25 cellular contexts compared by ENCODE assay signal in genomic region chr17:3777366-3777765, GRCh38. TPM values are rescaled to one million over a fixed set of nuclear protein-coding genes. Genes with fewer than 3 reads are reported as not detected.
DNase-seq lines count a peak whose midpoint lies in the region; ATAC-seq and TF ChIP-seq lines count a peak whose summit lies in the region.
"Had no signal": no experiment of that assay in that cellular context is flagged by ENCODE, and none has a peak within 500 bp of the region (broad histone marks: within the 10 kb centered on the region; RNA-seq: fewer than 3 reads in every experiment).

No MANE protein-coding gene starts in this region.

- no peak for ATAC-seq in GM23338
- ATAC-seq in stimulated activated effector memory CD8-positive, alpha-beta T cell treated with anti-CD3 and anti-CD28 coated beads, Interleukin-12 subunit alpha, Interleukin-12 subunit beta, amount 100 ng/mL, for 72 hours, result no peak
- ATAC-seq in GM21619 (IDR thresholded peaks at IDR 0.05; ENCODE audit: unreplicated experiment), result no peak
- ATAC-seq: A549, GM12878 had no signal

- H3K4me3 ChIP-seq in GM23338 (no peak overlapping the region), osteoblast (ENCODE audit: insufficient read depth, low read length) (no peak overlapping the region)
- H3K4me3 ChIP-seq: A549; BLaER1 treated with 17β-estradiol and CSF1 and Interleukin-3, amounts not matched to agents 10 nM and 100 nM; GM12878; GM23248; HAP-1 had no signal

- H3K36me3 ChIP-seq in GM23338 (ENCODE audit: insufficient read depth) (no peaks in the 10 kb centered on the region), KOPT-K1 (ENCODE audit: insufficient read depth, low read length) (peaks cover 5% of the 10 kb centered on the region; the same call in 1 of the 2 replicates), osteoblast (ENCODE audit: insufficient read depth, low read length) (no peaks in the 10 kb centered on the region)
- H3K36me3 ChIP-seq: BE2C; BLaER1 treated with 17β-estradiol and CSF1 and Interleukin-3, amounts not matched to agents 10 nM and 100 nM; HAP-1 had no signal

- H3K9me3 ChIP-seq in KOPT-K1 (ENCODE audit: insufficient read depth, low read length, poor library complexity, severe bottlenecking) (no peaks in the 10 kb centered on the region), osteoblast (ENCODE audit: low read depth, low read length) (no peaks in the 10 kb centered on the region)
- H3K9me3 ChIP-seq: A549; BE2C; BLaER1 treated with 17β-estradiol and CSF1 and Interleukin-3, amounts not matched to agents 10 nM and 100 nM; HAP-1 had no signal

- H3K36me3 Mint-ChIP-seq in GM23338 (ENCODE audit: low read depth), result no peaks in the 10 kb centered on the region
- peaks cover 5% of the 10 kb centered on the region for H3K36me3 Mint-ChIP-seq in stimulated activated effector memory CD8-positive, alpha-beta T cell treated with anti-CD3 and anti-CD28 coated beads, Interleukin-12 subunit alpha, Interleukin-12 subunit beta, amount 100 ng/mL, for 72 hours
- H3K36me3 Mint-ChIP-seq: CD14-positive monocyte had no signal

- H3K27ac ChIP-seq in GM23338 (ENCODE audit: low read depth), result no peak overlapping the region
- H3K27ac ChIP-seq in KOPT-K1 (ENCODE audit: low read depth, low read length, poor library complexity, severe bottlenecking), result peak overlapping the region; percentile 29
- H3K27ac ChIP-seq in osteoblast (ENCODE audit: low read depth, low read length), result no peak overlapping the region
- H3K27ac ChIP-seq: A549; BLaER1 treated with 17β-estradiol and CSF1 and Interleukin-3, amounts not matched to agents 10 nM and 100 nM; GM23248 had no signal

- peaks cover 2% of the 10 kb centered on the region; the same call in 1 of the 3 replicates for H3K4me1 Mint-ChIP-seq in GM23338
- H3K4me1 Mint-ChIP-seq in stimulated activated effector memory CD8-positive, alpha-beta T cell treated with anti-CD3 and anti-CD28 coated beads, Interleukin-12 subunit alpha, Interleukin-12 subunit beta, amount 100 ng/mL, for 72 hours, result peaks cover 5% of the 10 kb centered on the region
- H3K4me1 Mint-ChIP-seq: CD14-positive monocyte had no signal

- no peak overlapping the region for H3K4me3 Mint-ChIP-seq in GM23338
- no peak overlapping the region for H3K4me3 Mint-ChIP-seq in stimulated activated effector memory CD8-positive, alpha-beta T cell treated with anti-CD3 and anti-CD28 coated beads, Interleukin-12 subunit alpha, Interleukin-12 subunit beta, amount 100 ng/mL, for 72 hours
- H3K4me3 Mint-ChIP-seq: CD14-positive monocyte; CD4-positive, alpha-beta T cell; CD8-positive, alpha-beta memory T cell; HFFc6 had no signal

- no peaks in the 10 kb centered on the region for H3K9me3 Mint-ChIP-seq in GM23338
- no peaks in the 10 kb centered on the region for H3K9me3 Mint-ChIP-seq in stimulated activated effector memory CD8-positive, alpha-beta T cell treated with anti-CD3 and anti-CD28 coated beads, Interleukin-12 subunit alpha, Interleukin-12 subunit beta, amount 100 ng/mL, for 72 hours
- H3K9me3 Mint-ChIP-seq: CD14-positive monocyte; CD4-positive, alpha-beta T cell; CD8-positive, alpha-beta memory T cell; HFFc6 had no signal

- H3F3A ChIP-seq in GM23338 (replicated peaks; ENCODE audit: low read depth), result no peaks in the 10 kb centered on the region

- H2AFZ ChIP-seq in GM23338 (peak overlapping the region; percentile 47; the same call in 1 of the 2 replicates), osteoblast (ENCODE audit: low read length) (no peak overlapping the region)
- H2AFZ ChIP-seq: GM23248 had no signal

- H3K79me2 ChIP-seq in GM23338 (replicated peaks; ENCODE audit: insufficient read depth), result no peaks in the 10 kb centered on the region
- H3K79me2 ChIP-seq in osteoblast (ENCODE audit: insufficient read depth, low read length), result no peaks in the 10 kb centered on the region

- H3K27me3 Mint-ChIP-seq in GM23338 (ENCODE audit: insufficient read depth, low read depth, poor library complexity), result peaks cover 4% of the 10 kb centered on the region
- H3K27me3 Mint-ChIP-seq: CD4-positive, alpha-beta T cell had no signal

- DNase-seq in GM23338 (ENCODE audit: low spot score) (no peak), osteoblast (ENCODE audit: insufficient read length, low spot score, missing footprints) (peak; percentile 32), NCI-H1694 treated with DMSO at 0.1 percent for 48 hours (lab: John Stamatoyannopoulos, UW) (no peak), NCI-H2081 treated with DMSO at 0.1 percent for 48 hours (lab: John Stamatoyannopoulos, UW) (no peak), epidermal melanocyte (ENCODE audit: insufficient read length, low spot score) (no peak)
- DNase-seq in stimulated activated effector memory CD8-positive, alpha-beta T cell treated with anti-CD3 and anti-CD28 coated beads, Interleukin-12 subunit alpha, Interleukin-12 subunit beta, amount 100 ng/mL, for 72 hours (ENCODE audit: low spot score in 2 of 2), result no peak
- DNase-seq: 8988T; ACHN; AML-193; BE2C; CD4-positive, alpha-beta T cell; CD8-positive, alpha-beta memory T cell; DMS 273 treated with DMSO at 0.1 percent for 48 hours; DMS79; EL; GDM1; GM23248; HFFc6 had no signal

- no peak overlapping the region for H3K4me2 ChIP-seq in GM23338
- H3K4me2 ChIP-seq in osteoblast (ENCODE audit: insufficient read depth, low read length), result no peak overlapping the region
- H3K4me2 ChIP-seq: A549; BLaER1 treated with 17β-estradiol and CSF1 and Interleukin-3, amounts not matched to agents 10 nM and 100 nM had no signal

- H4K20me1 ChIP-seq in GM23338 (replicated peaks; ENCODE audit: insufficient read depth) (no peaks in the 10 kb centered on the region), osteoblast (ENCODE audit: insufficient read depth, low read length) (no peaks in the 10 kb centered on the region)
- H4K20me1 ChIP-seq: BLaER1 treated with 17β-estradiol and CSF1 and Interleukin-3, amounts not matched to agents 10 nM and 100 nM had no signal

- H3K4me1 ChIP-seq in GM23338 (ENCODE audit: insufficient read depth) (no peaks in the 10 kb centered on the region), osteoblast (ENCODE audit: insufficient read depth, low read length) (peaks cover 6% of the 10 kb centered on the region)
- H3K4me1 ChIP-seq: BE2C; BLaER1 treated with 17β-estradiol and CSF1 and Interleukin-3, amounts not matched to agents 10 nM and 100 nM; HAP-1 had no signal

- no peaks in the 10 kb centered on the region for H3K27me3 ChIP-seq in GM23338 (ENCODE audit: insufficient read depth)
- H3K27me3 ChIP-seq in osteoblast (ENCODE audit: insufficient read depth, low read length), result no peaks in the 10 kb centered on the region
- H3K27me3 ChIP-seq: BE2C; BLaER1 treated with 17β-estradiol and CSF1 and Interleukin-3, amounts not matched to agents 10 nM and 100 nM had no signal

- TF ChIP-seq CTCF in GM23338 (conservative IDR thresholded peaks at IDR 0.05; ENCODE audit: low read depth in 2 of 2), result no peak
- TF ChIP-seq CTCF in osteoblast (IDR thresholded peaks at IDR 0.05; ENCODE audit: extremely low read depth, low read depth, low read length), result no peak

- no peaks in the 10 kb centered on the region for H3K9me2 ChIP-seq in GM23338 (ENCODE audit: insufficient read depth)

- H3K27ac Mint-ChIP-seq in GM23338, result no peak overlapping the region
- H3K27ac Mint-ChIP-seq in stimulated activated effector memory CD8-positive, alpha-beta T cell treated with anti-CD3 and anti-CD28 coated beads, Interleukin-12 subunit alpha, Interleukin-12 subunit beta, amount 100 ng/mL, for 72 hours, result peak overlapping the region; percentile 53
- H3K27ac Mint-ChIP-seq: CD14-positive monocyte; CD4-positive, alpha-beta T cell; HFFc6 had no signal

TF ChIP-seq in GM23338, 12 proteins besides CTCF, POLR2A, EP300 and RAD21 (continues in another document):
- TF ChIP-seq CREB1 (CRISPR knock-in tag; IDR thresholded peaks at IDR 0.05; ENCODE audit: low read depth) (no peak), POLR2AphosphoS5 (IDR thresholded peaks at IDR 0.05; ENCODE audit: low read depth) (no peak), ZNF114 (CRISPR knock-in tag; IDR thresholded peaks at IDR 0.05) (no peak), ETS1 (IDR thresholded peaks at IDR 0.05) (no peak), REST (IDR thresholded peaks at IDR 0.05; ENCODE audit: unreplicated experiment) (no peak)

RNA-seq across cellular contexts. Expression of gene ITGAE, which starts 23.6 kb away (rescaled TPM):
- total RNA-seq in GM23338 (2014; rRNA removed; shearing (Covaris generic)), result 7.9 and 11.7 TPM in 2 replicates
- 40.3 and 44.9 TPM in 2 replicates for polyA plus RNA-seq in GM23338 (2016; fragmentation: Nextera tagmentation; extraction: Ambion mirVana)
- 10.5 and 12.4 TPM in 2 replicates for total RNA-seq in osteoblast

RNA-seq across cellular contexts. Expression of gene HASPIN, which starts 53.7 kb away (rescaled TPM):
- total RNA-seq in GM23338 (2014; rRNA removed; shearing (Covaris generic)), result 34.0 and 35.1 TPM in 2 replicates
- polyA plus RNA-seq in GM23338 (2016; fragmentation: Nextera tagmentation; extraction: Ambion mirVana), result 5.8 and 6.1 TPM in 2 replicates
- 1.4 and 1.5 TPM in 2 replicates for total RNA-seq in osteoblast
- polyA plus RNA-seq: CD14-positive monocyte had no signal

Comparison
In these comparisons a context has a peak if more than half of its experiments do, and no peak if none do; other contexts are left out.
1. RNA of gene HASPIN, which starts 53.7 kb away (total RNA-seq): 34.0 to 35.1 TPM in GM23338; 1.4 to 1.5 TPM in osteoblast; every median in the first group is over 10 times any median in the second.